Comparison of ENCODE assay signal across 8 cellular contexts in genomic region chr5:34193804-34194203, GRCh38.
DNase-seq lines count a peak whose midpoint lies in the region; ATAC-seq and TF ChIP-seq lines count a peak whose summit lies in the region.
"Not testable (repeated sequence)": the region's sequence is repeated elsewhere in the genome, so short reads cannot be mapped to it uniquely, and the experiment has no call there.

No MANE protein-coding gene starts in this region.

- H3K4me3 Mint-ChIP-seq in Caco-2 (ENCODE audit: unreplicated experiment); T-helper 17 cell; nephron; stimulated activated memory B cell treated with anti-CD40 and anti-IgM and Interleukin-4, amounts not matched to agents 10 μg/mL and 1 μg/mL and 100 μg/mL, for 72 hours: not testable (repeated sequence)

- not testable (repeated sequence) for TF ChIP-seq CTCF in Caco-2 (IDR thresholded peaks at IDR 0.05; ENCODE audit: insufficient read depth in 1 of 2, low read depth in 1 of 2, low read length in 1 of 2, severe bottlenecking in 1 of 2, unreplicated experiment in 1 of 2); mammary epithelial cell (conservative IDR thresholded peaks at IDR 0.05 in 1 of 2, IDR thresholded peaks at IDR 0.05 in 1 of 2; ENCODE audit: extremely low read depth in 1 of 2, insufficient read depth in 1 of 2, low read depth in 1 of 2, low read length in 2 of 2); fibroblast of lung (conservative IDR thresholded peaks at IDR 0.05 in 1 of 2, IDR thresholded peaks at IDR 0.05 in 1 of 2; ENCODE audit: low read depth in 1 of 2, low read length in 2 of 2); nephron (IDR thresholded peaks at IDR 0.05; ENCODE audit: unreplicated experiment in 3 of 3)

- H3K27ac ChIP-seq in mammary epithelial cell (ENCODE audit: insufficient read depth, low read depth, low read length); fibroblast of lung (ENCODE audit: insufficient read depth, low read length): not testable (repeated sequence)

- H3K27me3 Mint-ChIP-seq in Caco-2 (ENCODE audit: insufficient read depth, unreplicated experiment); T-helper 17 cell; nephron (ENCODE audit: low read depth); stimulated activated memory B cell treated with anti-CD40 and anti-IgM and Interleukin-4, amounts not matched to agents 10 μg/mL and 1 μg/mL and 100 μg/mL, for 72 hours: not testable (repeated sequence)

- BruUV-seq in Caco-2 (replicated peaks; lab: Mats Ljungman, UMichigan) (TSS peak; percentile 17), mammary epithelial cell (replicated peaks; lab: Mats Ljungman, UMichigan) (TSS peak; percentile 16)

- not testable (repeated sequence) for ATAC-seq in T-helper 17 cell; stimulated activated memory B cell treated with anti-CD40 and anti-IgM and Interleukin-4, amounts not matched to agents 10 μg/mL and 1 μg/mL and 100 μg/mL, for 72 hours

- in situ Hi-C loops in KBM-7 (cut with MboI; ENCODE audit: low pct_unique_long_range_greater_than_20kb, low sequenced_read_pairs); mammary epithelial cell (cut with MboI; ENCODE audit: low sequenced_read_pairs in 2 of 2): not testable (repeated sequence)

- POLR2A ChIA-PET in Caco-2 (lab: Charles Lee): not testable (repeated sequence)

- WGBS in mammary epithelial cell (ENCODE audit: low coverage, missing lambda C conversion rate): 79% methylated on average over 3 of the region's 3 CpGs

- not testable (repeated sequence) for H3K9me3 Mint-ChIP-seq in Caco-2 (ENCODE audit: unreplicated experiment); nephron; stimulated activated memory B cell treated with anti-CD40 and anti-IgM and Interleukin-4, amounts not matched to agents 10 μg/mL and 1 μg/mL and 100 μg/mL, for 72 hours

- H2AFZ ChIP-seq in mammary epithelial cell (ENCODE audit: low read depth, low read length); fibroblast of lung (ENCODE audit: low read length): not testable (repeated sequence)

- not testable (repeated sequence) for H3K4me2 ChIP-seq in mammary epithelial cell (ENCODE audit: insufficient read depth, low read depth, low read length); fibroblast of lung (ENCODE audit: extremely low read depth, insufficient read depth, low read length)

- not testable (repeated sequence) for H3K4me1 Mint-ChIP-seq in Caco-2 (ENCODE audit: low read depth, unreplicated experiment); stimulated activated memory B cell treated with anti-CD40 and anti-IgM and Interleukin-4, amounts not matched to agents 10 μg/mL and 1 μg/mL and 100 μg/mL, for 72 hours
- H3K4me1 Mint-ChIP-seq in T-helper 17 cell (peaks cover 10% of the 10 kb centered on the region), nephron (peaks cover 31% of the 10 kb centered on the region)

- not testable (repeated sequence) for H3K27ac Mint-ChIP-seq in Caco-2 (ENCODE audit: unreplicated experiment)
- peak overlapping the region; percentile 53 for H3K27ac Mint-ChIP-seq in T-helper 17 cell
- H3K27ac Mint-ChIP-seq in nephron: peak overlapping the region; percentile 16 to 68 (median 66)
- peak overlapping the region; percentile 11 for H3K27ac Mint-ChIP-seq in stimulated activated memory B cell treated with anti-CD40 and anti-IgM and Interleukin-4, amounts not matched to agents 10 μg/mL and 1 μg/mL and 100 μg/mL, for 72 hours

- dilution Hi-C loops in mammary epithelial cell (cut with HindIII; ENCODE audit: low sequenced_read_pairs): not testable (repeated sequence)

- not testable (repeated sequence) for DNase-seq in Caco-2, T-helper 17 cell, mammary epithelial cell
- DNase-seq in KBM-7 (peak; percentile 53), fibroblast of lung (ENCODE audit: low read depth in 2 of 2) (peak; percentile 12 to 46), iris pigment epithelial cell (ENCODE audit: low read depth) (peak; percentile 11)

- intact Hi-C loops in Caco-2 (cut with micrococcal nuclease; ENCODE audit: unreplicated experiment); mammary epithelial cell (cut with micrococcal nuclease): not testable (repeated sequence)

- H3K27me3 ChIP-seq in Caco-2 (replicated peaks; ENCODE audit: control insufficient read depth, insufficient read depth, low read length); mammary epithelial cell (ENCODE audit: insufficient read depth, low read length); fibroblast of lung (ENCODE audit: control insufficient read depth, insufficient read depth, low read length): not testable (repeated sequence)

- not testable (repeated sequence) for H3K9ac ChIP-seq in mammary epithelial cell (ENCODE audit: insufficient read depth, low read length); fibroblast of lung (ENCODE audit: insufficient read depth, low read length)

- not testable (repeated sequence) for H3K4me3 ChIP-seq in Caco-2 (ENCODE audit: low read depth, low read length); mammary epithelial cell (replicated peaks in 1 of 3; ENCODE audit: insufficient read depth in 1 of 3, low read depth in 2 of 3, low read length in 3 of 3); fibroblast of lung (replicated peaks in 1 of 4; ENCODE audit: control extremely low read depth in 1 of 4, insufficient read depth in 1 of 4, low read depth in 3 of 4, low read length in 4 of 4)

- not testable (repeated sequence) for H4K20me1 ChIP-seq in mammary epithelial cell (ENCODE audit: insufficient read depth, low read length); fibroblast of lung (ENCODE audit: control insufficient read depth, extremely low read depth, insufficient read depth, low read length)

- H3K9me3 ChIP-seq in Caco-2; T-helper 17 cell (ENCODE audit: control insufficient read depth, low read length, poor library complexity, severe bottlenecking); mammary epithelial cell (replicated peaks; ENCODE audit: insufficient read depth, low read length); fibroblast of lung (ENCODE audit: control insufficient read depth, insufficient read depth, low read depth, low read length): not testable (repeated sequence)

- CTCF ChIA-PET in Caco-2 (lab: Charles Lee); mammary epithelial cell (lab: Charles Lee; ENCODE audit: low non-redundant PET): not testable (repeated sequence)

- not testable (repeated sequence) for H3K36me3 ChIP-seq in Caco-2 (ENCODE audit: control insufficient read depth, insufficient read depth, low read length); mammary epithelial cell (ENCODE audit: insufficient read depth, low read length); fibroblast of lung (ENCODE audit: control insufficient read depth, insufficient read depth, low read length)

- peaks cover 39% of the 10 kb centered on the region for H3K36me3 Mint-ChIP-seq in Caco-2 (ENCODE audit: insufficient read depth, unreplicated experiment)
- H3K36me3 Mint-ChIP-seq in T-helper 17 cell (ENCODE audit: low read depth): not testable (repeated sequence)
- peaks cover 38% of the 10 kb centered on the region for H3K36me3 Mint-ChIP-seq in nephron (ENCODE audit: low read depth)
- peaks cover 46% of the 10 kb centered on the region for H3K36me3 Mint-ChIP-seq in stimulated activated memory B cell treated with anti-CD40 and anti-IgM and Interleukin-4, amounts not matched to agents 10 μg/mL and 1 μg/mL and 100 μg/mL, for 72 hours

- H3K4me1 ChIP-seq in Caco-2; mammary epithelial cell (ENCODE audit: insufficient read depth, low read length); fibroblast of lung (ENCODE audit: control insufficient read depth, extremely low read depth, insufficient read depth, low read length): not testable (repeated sequence)

- not testable (repeated sequence) for H3K79me2 ChIP-seq in mammary epithelial cell (ENCODE audit: insufficient read depth, low read length); fibroblast of lung (ENCODE audit: control insufficient read depth, insufficient read depth, low read length)
